Comparison of ENCODE assay signal across 21 cellular contexts in the genomic region with DNA sequence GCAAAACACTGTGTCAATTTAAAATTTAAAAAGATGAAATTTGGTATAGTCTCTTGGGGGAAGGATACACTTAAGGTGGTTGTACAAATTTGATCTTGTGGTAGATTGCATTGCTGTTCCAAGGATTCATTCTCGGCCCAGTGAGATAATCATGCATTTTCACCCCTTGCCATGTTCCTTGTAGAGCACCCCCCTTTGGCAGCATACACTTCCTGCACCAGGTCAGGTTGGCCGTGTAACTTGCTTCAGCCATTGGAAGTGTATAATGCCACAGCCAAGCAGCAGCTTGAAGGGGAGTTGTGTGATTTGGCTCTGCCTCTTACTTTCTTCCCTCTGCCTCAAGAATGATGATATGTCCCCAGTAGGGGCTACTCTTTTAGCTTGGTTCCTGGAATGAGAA. TPM values are rescaled to one million over a fixed set of nuclear protein-coding genes. Genes with fewer than 3 reads are reported as not detected.
DNase-seq lines count a peak whose midpoint lies in the region; ATAC-seq and TF ChIP-seq lines count a peak whose summit lies in the region.
"Had no signal": no experiment of that assay in that cellular context is flagged by ENCODE, and none has a peak within 500 bp of the region (broad histone marks: within the 10 kb centered on the region; RNA-seq: fewer than 3 reads in every experiment).

No MANE protein-coding gene starts in this region.

- no peaks in the 10 kb centered on the region for H3K9me3 Mint-ChIP-seq in nephron
- H3K9me3 Mint-ChIP-seq: activated CD4-positive, alpha-beta T cell treated with anti-CD3 and anti-CD28 coated beads, Interleukin-2, amount 10 ng/mL, durations not matched to agents 7 days and 5 days; IgD-negative memory B cell had no signal

- H3K27ac Mint-ChIP-seq in nephron, result peak overlapping the region in 2 of 3 experiments; percentile 41 to 58
- H3K27ac Mint-ChIP-seq: activated CD4-positive, alpha-beta T cell treated with anti-CD3 and anti-CD28 coated beads, Interleukin-2, amount 10 ng/mL, durations not matched to agents 7 days and 5 days; CD8-positive, alpha-beta memory T cell; IgD-negative memory B cell; immature natural killer cell had no signal

- H2BK15ac ChIP-seq in IMR-90 (ENCODE audit: low read depth, low read length), result no peak overlapping the region

- H2AFZ ChIP-seq in IMR-90 (replicated peaks; ENCODE audit: low read length, poor library complexity), result peak overlapping the region; percentile 13
- no peak overlapping the region for H2AFZ ChIP-seq in mammary epithelial cell (ENCODE audit: low read depth, low read length)

- 0 out of 2 replicates have a peak, but pooled peaks cover 4% of the 10 kb centered on the region for H3K9me1 ChIP-seq in IMR-90 (ENCODE audit: insufficient read depth, low read length)

- TF ChIP-seq POLR2A in IMR-90 (IDR thresholded peaks at IDR 0.05; ENCODE audit: low read depth, low read length), result no peak

- H2BK120ac ChIP-seq in IMR-90 (ENCODE audit: low read depth, low read length), result no peak overlapping the region; the same call in 1 of the 2 replicates

- H3K4me3 Mint-ChIP-seq in nephron, result no peak overlapping the region
- H3K4me3 Mint-ChIP-seq: activated CD4-positive, alpha-beta T cell treated with anti-CD3 and anti-CD28 coated beads, Interleukin-2, amount 10 ng/mL, durations not matched to agents 7 days and 5 days; CD8-positive, alpha-beta memory T cell; IgD-negative memory B cell; immature natural killer cell had no signal

- H2BK5ac ChIP-seq in IMR-90 (ENCODE audit: low read depth, low read length, poor library complexity, severe bottlenecking), result no peak overlapping the region

- no peaks in the 10 kb centered on the region for H3K27me3 Mint-ChIP-seq in nephron (ENCODE audit: low read depth)

- H3K14ac ChIP-seq in IMR-90 (replicated peaks; ENCODE audit: low read depth, low read length), result no peak overlapping the region; the same call in 1 of the 2 replicates

- CTCF ChIA-PET in IMR-90 (lab: Yijun Ruan, JAX) (interaction anchor here (1.0 kb wide), 1 partner anchor 350 kb away, joined by 3 read pairs; no protein-coding TSS in a partner anchor), mammary epithelial cell (lab: Charles Lee; ENCODE audit: low non-redundant PET) (no interaction called here)

- no peaks in the 10 kb centered on the region for H3F3A ChIP-seq in DOHH2 (ENCODE audit: control insufficient read depth, insufficient read depth)

- H4K8ac ChIP-seq in IMR-90 (ENCODE audit: low read depth in 2 of 2, low read length in 2 of 2), result no peak overlapping the region

- no peaks in the 10 kb centered on the region for H3K36me3 Mint-ChIP-seq in nephron (ENCODE audit: low read depth)
- H3K36me3 Mint-ChIP-seq: CD8-positive, alpha-beta memory T cell; IgD-negative memory B cell; immature natural killer cell had no signal

- H3K4me1 ChIP-seq in DOHH2 (ENCODE audit: control insufficient read depth, low read length) (no peaks in the 10 kb centered on the region), IMR-90 (ENCODE audit: control insufficient read depth, insufficient read depth, low read length) (peaks cover 7% of the 10 kb centered on the region), mammary epithelial cell (ENCODE audit: insufficient read depth, low read length) (peaks cover 9% of the 10 kb centered on the region)
- H3K4me1 ChIP-seq: right atrium auricular region, suprapubic skin had no signal

- no peak overlapping the region for H3K27ac ChIP-seq in DOHH2 (ENCODE audit: low read depth, low read length)
- no peak overlapping the region for H3K27ac ChIP-seq in IMR-90 (ENCODE audit: insufficient read depth, low read length)
- H3K27ac ChIP-seq in brain microvascular endothelial cell, result no peak overlapping the region
- no peak overlapping the region for H3K27ac ChIP-seq in mammary epithelial cell (ENCODE audit: insufficient read depth, low read depth, low read length)
- H3K27ac ChIP-seq: esophagus muscularis mucosa, right atrium auricular region, suprapubic skin had no signal

- H3K9ac ChIP-seq in IMR-90 (ENCODE audit: low read depth, low read length) (no peak overlapping the region), mammary epithelial cell (ENCODE audit: insufficient read depth, low read length) (no peak overlapping the region)

- H3K27me3 ChIP-seq in DOHH2 (ENCODE audit: control insufficient read depth, low read length) (no peaks in the 10 kb centered on the region), IMR-90 (ENCODE audit: control insufficient read depth, insufficient read depth, low read length) (no peaks in the 10 kb centered on the region), brain microvascular endothelial cell (replicated peaks) (no peaks in the 10 kb centered on the region), mammary epithelial cell (ENCODE audit: insufficient read depth, low read length) (no peaks in the 10 kb centered on the region)
- H3K27me3 ChIP-seq: esophagus muscularis mucosa, right atrium auricular region, suprapubic skin had no signal

- in situ Hi-C loops in IMR-90 (cut with MboI; ENCODE audit: low sequenced_read_pairs), result loop anchor here (10.0 kb wide), 1 partner anchor 346 kb away; no protein-coding TSS in a partner anchor
- in situ Hi-C loops in brain microvascular endothelial cell (cut with HindIII; ENCODE audit: low pct_ligation_motif_present, low sequenced_read_pairs), result no loop called here
- in situ Hi-C loops in mammary epithelial cell (cut with MboI; ENCODE audit: low sequenced_read_pairs in 2 of 2), result loop anchor here (10.0 kb wide), 2 partner anchors 286 to 556 kb away; no protein-coding TSS in a partner anchor

- H3K4ac ChIP-seq in IMR-90 (ENCODE audit: low read depth, low read length), result no peak overlapping the region

- no peak overlapping the region for H3K18ac ChIP-seq in IMR-90 (ENCODE audit: low read depth, low read length)

- H3K36me3 ChIP-seq in DOHH2 (ENCODE audit: control insufficient read depth, low read length) (no peaks in the 10 kb centered on the region), IMR-90 (ENCODE audit: control insufficient read depth, insufficient read depth, low read length) (no peaks in the 10 kb centered on the region), brain microvascular endothelial cell (replicated peaks) (no peaks in the 10 kb centered on the region), mammary epithelial cell (ENCODE audit: insufficient read depth, low read length) (no peaks in the 10 kb centered on the region)
- H3K36me3 ChIP-seq: esophagus muscularis mucosa, right atrium auricular region, suprapubic skin had no signal

- H3K4me3 ChIP-seq in DOHH2 (ENCODE audit: low read length), result no peak overlapping the region
- H3K4me3 ChIP-seq in IMR-90 (ENCODE audit: insufficient read depth, low read depth, low read length), result no peak overlapping the region
- H3K4me3 ChIP-seq in brain microvascular endothelial cell (ENCODE audit: low read depth, low read length), result no peak overlapping the region
- H3K4me3 ChIP-seq in mammary epithelial cell (replicated peaks in 1 of 3; ENCODE audit: insufficient read depth in 1 of 3, low read depth in 2 of 3, low read length in 3 of 3), result no peak overlapping the region
- H3K4me3 ChIP-seq: esophagus muscularis mucosa, right atrium auricular region, suprapubic skin had no signal

- intact Hi-C loops in IMR-90 (cut with micrococcal nuclease), result no loop called here
- intact Hi-C loops in mammary epithelial cell (cut with micrococcal nuclease), result loop anchor here (5.0 kb wide), 1 partner anchor 463 kb away; no protein-coding TSS in a partner anchor

- BruUV-seq in IMR-90 (replicated peaks; lab: Mats Ljungman, UMichigan) (no TSS peak), mammary epithelial cell (replicated peaks; lab: Mats Ljungman, UMichigan) (no TSS peak)

- H4K5ac ChIP-seq in IMR-90 (ENCODE audit: low read depth, low read length), result no peak overlapping the region

- no peaks in the 10 kb centered on the region for H4K20me1 ChIP-seq in DOHH2 (ENCODE audit: control insufficient read depth, insufficient read depth, low read depth, low read length)
- no peaks in the 10 kb centered on the region for H4K20me1 ChIP-seq in IMR-90 (ENCODE audit: insufficient read depth, low read length)
- H4K20me1 ChIP-seq in mammary epithelial cell (ENCODE audit: insufficient read depth, low read length), result no peaks in the 10 kb centered on the region

- dilution Hi-C loops in IMR-90 (cut with HindIII; ENCODE audit: low sequenced_read_pairs, unreplicated experiment) (no loop called here), mammary epithelial cell (cut with HindIII; ENCODE audit: low sequenced_read_pairs) (no loop called here)

- H3K23ac ChIP-seq in IMR-90 (ENCODE audit: low read depth, low read length), result no peak overlapping the region

- H4K91ac ChIP-seq in IMR-90 (ENCODE audit: insufficient read depth, low read depth, low read length), result no peak overlapping the region

- TF ChIP-seq RAD21 in IMR-90 (IDR thresholded peaks at IDR 0.05; ENCODE audit: low read length), result no peak

- H3K4me2 ChIP-seq in DOHH2 (ENCODE audit: low read length), result no peak overlapping the region
- H3K4me2 ChIP-seq in IMR-90 (ENCODE audit: low read depth, low read length), result no peak overlapping the region
- H3K4me2 ChIP-seq in mammary epithelial cell (ENCODE audit: insufficient read depth, low read depth, low read length), result no peak overlapping the region

- H3K79me2 ChIP-seq in DOHH2 (ENCODE audit: control insufficient read depth, low read length) (no peaks in the 10 kb centered on the region), mammary epithelial cell (ENCODE audit: insufficient read depth, low read length) (no peaks in the 10 kb centered on the region)

- no peak for DNase-seq in IMR-90
- DNase-seq in brain microvascular endothelial cell, result no peak
- DNase-seq in mammary epithelial cell, result no peak
- no peak for DNase-seq in AG20443 (ENCODE audit: low spot score)
- DNase-seq: activated CD4-positive, alpha-beta T cell treated with anti-CD3 and anti-CD28 coated beads, Interleukin-2, amount 10 ng/mL, durations not matched to agents 7 days and 5 days; activated CD8-positive, alpha-beta memory T cell treated with anti-CD3 and anti-CD28 coated beads, Interleukin-2, amount 50 U/mL, for 4 hours; activated effector memory CD4-positive, alpha-beta T cell treated with Interleukin-2 at 50 U/mL for 16 hours; CD8-positive, alpha-beta memory T cell; glutamatergic neuron; immature natural killer cell; NCI-H187 treated with DMSO at 0.1 percent for 48 hours; NCI-H345; nucleus accumbens had no signal

- H2BK20ac ChIP-seq in IMR-90 (ENCODE audit: low read depth, low read length), result no peak overlapping the region

- H3K79me1 ChIP-seq in IMR-90 (ENCODE audit: low read depth in 1 of 2, low read length in 2 of 2), result no peaks in the 10 kb centered on the region

- no peaks in the 10 kb centered on the region for H3K9me3 ChIP-seq in DOHH2 (ENCODE audit: control insufficient read depth, insufficient read depth, low read length)
- H3K9me3 ChIP-seq in IMR-90 (ENCODE audit: control insufficient read depth, insufficient read depth, low read length), result no peaks in the 10 kb centered on the region
- H3K9me3 ChIP-seq in mammary epithelial cell (replicated peaks; ENCODE audit: insufficient read depth, low read length), result no peaks in the 10 kb centered on the region
- H3K9me3 ChIP-seq: esophagus muscularis mucosa, right atrium auricular region, suprapubic skin had no signal

- no peak overlapping the region for H2AK5ac ChIP-seq in IMR-90 (ENCODE audit: low read depth, low read length)

- H3K9me2 ChIP-seq in DOHH2 (replicated peaks; ENCODE audit: control insufficient read depth, low read length), result no peaks in the 10 kb centered on the region

- H3K4me1 Mint-ChIP-seq in nephron, result peaks cover 39% of the 10 kb centered on the region
- H3K4me1 Mint-ChIP-seq: activated CD4-positive, alpha-beta T cell treated with anti-CD3 and anti-CD28 coated beads, Interleukin-2, amount 10 ng/mL, durations not matched to agents 7 days and 5 days; CD8-positive, alpha-beta memory T cell; IgD-negative memory B cell; immature natural killer cell had no signal

- ATAC-seq in IMR-90 (ENCODE audit: low read depth) (no peak), GM18498 (IDR thresholded peaks at IDR 0.05; ENCODE audit: unreplicated experiment) (no peak), GM19023 (IDR thresholded peaks at IDR 0.05; ENCODE audit: unreplicated experiment) (no peak)

- no peak overlapping the region for H3K56ac ChIP-seq in IMR-90 (ENCODE audit: extremely low read depth, insufficient read depth, low read length)

- POLR2A ChIA-PET in IMR-90 (lab: Charles Lee; ENCODE audit: unreplicated experiment), result no interaction called here

- no CpG with 5 or more reads among the region's 2 CpGs for WGBS in IMR-90 (ENCODE audit: extremely low coverage in 2 of 2, insufficient read length in 1 of 2), 2 experiments
- 96% methylated on average over 2 of the region's 2 CpGs for WGBS in mammary epithelial cell (ENCODE audit: low coverage, missing lambda C conversion rate)

- TF ChIP-seq CTCF in DOHH2 (IDR thresholded peaks at IDR 0.05; ENCODE audit: low read depth, low read length, poor library complexity, severe bottlenecking) (peak; percentile 38), IMR-90 (conservative IDR thresholded peaks at IDR 0.05; ENCODE audit: low read depth, low read length) (no peak), brain microvascular endothelial cell (IDR thresholded peaks at IDR 0.05; ENCODE audit: low read depth, low read length, missing control alignments) (peak; percentile 39), nephron (IDR thresholded peaks at IDR 0.05; ENCODE audit: unreplicated experiment in 3 of 3) (no peak), mammary epithelial cell (conservative IDR thresholded peaks at IDR 0.05 in 1 of 2, IDR thresholded peaks at IDR 0.05 in 1 of 2; ENCODE audit: extremely low read depth in 1 of 2, insufficient read depth in 1 of 2, low read depth in 1 of 2, low read length in 2 of 2) (no peak)

- H2AK9ac ChIP-seq in IMR-90 (replicated peaks; ENCODE audit: low read depth, low read length, poor library complexity), result no peak overlapping the region

RNA-seq across cellular contexts. Expression of gene CCN2, which starts 21.9 kb away (rescaled TPM):
- total RNA-seq in IMR-90 (2012; rRNA removed) (148 and 211 TPM in 2 replicates), mammary epithelial cell (100 to 1,000 TPM; 114 to 225 TPM)
- polyA plus RNA-seq in IMR-90 (2012; rRNA removed) (1,205 and 1,345 TPM in 2 replicates), mammary epithelial cell (29.5 TPM)
- polyA plus RNA-seq in IMR-90 (2012; cell fraction: cytosol; rRNA removed), result 703 and 2,182 TPM in 2 replicates
- 1,717 and 1,819 TPM in 2 replicates for polyA plus RNA-seq in IMR-90 (2012; cell fraction: nucleus; rRNA removed; ENCODE audit: low replicate concordance)
- polyA minus RNA-seq in mammary epithelial cell, result 29.8 TPM
- total RNA-seq: activated CD4-positive, alpha-beta T cell treated with anti-CD3 and anti-CD28 coated beads, Interleukin-2, amount 10 ng/mL, durations not matched to agents 7 days and 5 days; CD8-positive, alpha-beta memory T cell had no signal
- polyA plus RNA-seq: CD8-positive, alpha-beta memory T cell; IgD-negative memory B cell; immature natural killer cell had no signal

Comparison
In these comparisons a context has a peak if more than half of its experiments do, and no peak if none do; other contexts are left out.
1. CTCF ChIP-seq: peak in DOHH2 (single experiment) and brain microvascular endothelial cell (single experiment); none in IMR-90 (single experiment), nephron (0 of 3) and mammary epithelial cell (0 of 2).